ENCODE assay signal across 8 cellular contexts in the genomic region with DNA sequence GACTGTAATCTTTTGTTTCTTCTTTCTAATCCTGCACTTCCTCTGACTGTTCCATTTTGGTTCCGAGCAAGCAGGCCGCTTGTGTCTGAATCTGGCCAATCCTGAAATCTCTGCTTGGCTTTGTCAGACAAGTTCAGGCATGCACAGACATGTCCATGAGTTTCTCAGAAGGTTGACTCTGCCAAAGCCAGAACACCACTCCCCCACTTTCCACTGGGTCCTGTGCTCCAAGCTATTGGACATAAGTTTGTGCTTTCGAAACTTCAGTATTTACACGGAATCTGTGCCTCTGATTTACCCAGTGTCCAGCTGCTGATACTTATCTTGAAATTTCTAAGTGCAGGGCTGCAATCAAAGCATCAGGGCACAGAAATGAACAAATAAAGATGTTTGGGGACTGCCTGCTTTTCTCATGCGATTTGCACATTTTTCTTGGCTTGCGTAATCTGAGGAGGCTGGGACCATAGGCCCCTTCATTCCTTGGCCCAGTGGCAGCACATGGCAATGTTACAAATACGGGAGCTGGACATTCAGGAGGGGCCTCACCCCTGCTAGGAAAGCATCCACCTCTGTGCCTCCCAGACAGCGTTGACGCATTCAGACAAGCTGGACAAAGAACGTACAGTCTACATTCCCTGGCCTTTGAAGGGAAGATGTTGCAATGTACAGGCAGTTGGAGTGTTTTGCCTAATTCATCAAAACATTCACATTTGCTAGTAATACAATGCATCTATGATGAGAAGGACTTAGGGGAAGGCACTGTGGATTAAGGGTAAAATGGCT.
DNase-seq lines count a peak whose midpoint lies in the region; ATAC-seq and TF ChIP-seq lines count a peak whose summit lies in the region.

No MANE protein-coding gene starts in this region.

- H3K9me3 ChIP-seq in heart left ventricle, result no peaks in the 10 kb centered on the region

- peak; percentile 86 for ATAC-seq in SK-N-SH treated with all-trans-retinoic acid at 6 μM for 48 hours
- ATAC-seq in heart left ventricle, result peak; percentile 93 to 97 (median 96)
- no peak for ATAC-seq in GM19467 (IDR thresholded peaks at IDR 0.05; ENCODE audit: unreplicated experiment)
- no peak for ATAC-seq in T-cell (replicated peaks in 1 of 4)

- no peak overlapping the region for H3K27ac Mint-ChIP-seq in T-cell

- no peaks in the 10 kb centered on the region for H3K36me3 ChIP-seq in heart left ventricle

- intact Hi-C loops in heart left ventricle (cut with DNase I), result loop anchor here in 2 of 10 donors (5.0 to 10.0 kb wide), 3 partner anchors 140 to 628 kb away; no protein-coding TSS in a partner anchor

- TF ChIP-seq CTCF in heart left ventricle (IDR thresholded peaks at IDR 0.05) (no peak), GM20000 (IDR thresholded peaks at IDR 0.05; ENCODE audit: extremely low read depth, missing control alignments) (no peak)

- no peaks in the 10 kb centered on the region for H3K36me3 Mint-ChIP-seq in T-cell

- peak overlapping the region; percentile 63 to 91 (median 80) for H3K27ac ChIP-seq in heart left ventricle

- WGBS in heart left ventricle, 4 donors, result 25 to 43% (median 40%) methylated on average over 10 of the region's 10 CpGs

- H3K9me3 Mint-ChIP-seq in T-cell, result peaks cover 0 to 9% (median 0%) of the 10 kb centered on the region in 3 donors

- TF ChIP-seq POLR2A in heart left ventricle (IDR thresholded peaks at IDR 0.05), result no peak

- DNase-seq in GM04504 (ENCODE audit: low read depth), result peak; percentile 100
- peak; percentile 53 to 91 (median 69) for DNase-seq in heart left ventricle
- DNase-seq in renal cortical epithelial cell (ENCODE audit: low read depth), result peak; percentile 52
- DNase-seq in GM20000 (ENCODE audit: low spot score), result no peak
- DNase-seq in T-cell, result no peak
- DNase-seq in cerebellum (ENCODE audit: low spot score), result no peak

- peaks cover 0 to 4% of the 10 kb centered on the region in 2 donors for H3K27me3 Mint-ChIP-seq in T-cell

- POLR2A ChIA-PET in T-cell (lab: Charles Lee), result no interaction called here

- peaks cover 0 to 29% (median 17%) of the 10 kb centered on the region in 12 donors for H3K4me1 ChIP-seq in heart left ventricle

- H3K27me3 ChIP-seq in heart left ventricle, result no peaks in the 10 kb centered on the region

- no peak overlapping the region for H3K4me3 ChIP-seq in heart left ventricle

- H3K4me1 Mint-ChIP-seq in T-cell, result no peaks in the 10 kb centered on the region

- CTCF ChIA-PET in T-cell (lab: Charles Lee), result no interaction called here

- H3K4me3 Mint-ChIP-seq in T-cell, result no peak overlapping the region

TF ChIP-seq in SK-N-SH treated with all-trans-retinoic acid at 6 μM for 48 hours, 23 proteins besides CTCF, POLR2A, EP300 and RAD21 (continues in another document):
- peak; percentile 73 for TF ChIP-seq ZC3H10 (CRISPR knock-in tag; IDR thresholded peaks at IDR 0.05)
- no peak for TF ChIP-seq PPARA (CRISPR knock-in tag; IDR thresholded peaks at IDR 0.05; ENCODE audit: borderline replicate concordance)
- peak; percentile 56; the same call in 1 of the 2 replicates for TF ChIP-seq OSR1 (CRISPR knock-in tag; IDR thresholded peaks at IDR 0.05)
- TF ChIP-seq, protein P1, sequence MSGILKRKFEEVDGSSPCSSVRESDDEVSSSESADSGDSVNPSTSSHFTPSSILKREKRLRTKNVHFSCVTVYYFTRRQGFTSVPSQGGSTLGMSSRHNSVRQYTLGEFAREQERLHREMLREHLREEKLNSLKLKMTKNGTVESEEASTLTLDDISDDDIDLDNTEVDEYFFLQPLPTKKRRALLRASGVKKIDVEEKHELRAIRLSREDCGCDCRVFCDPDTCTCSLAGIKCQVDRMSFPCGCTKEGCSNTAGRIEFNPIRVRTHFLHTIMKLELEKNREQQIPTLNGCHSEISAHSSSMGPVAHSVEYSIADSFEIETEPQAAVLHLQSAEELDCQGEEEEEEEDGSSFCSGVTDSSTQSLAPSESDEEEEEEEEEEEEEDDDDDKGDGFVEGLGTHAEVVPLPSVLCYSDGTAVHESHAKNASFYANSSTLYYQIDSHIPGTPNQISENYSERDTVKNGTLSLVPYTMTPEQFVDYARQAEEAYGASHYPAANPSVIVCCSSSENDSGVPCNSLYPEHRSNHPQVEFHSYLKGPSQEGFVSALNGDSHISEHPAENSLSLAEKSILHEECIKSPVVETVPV (CRISPR knock-in tag; IDR thresholded peaks at IDR 0.05), result no peak
- 0 out of 2 replicates have a peak, but pooled peaks have one; percentile 17 for TF ChIP-seq ZNF8 (CRISPR knock-in tag; IDR thresholded peaks at IDR 0.05)
- TF ChIP-seq, protein P2, sequence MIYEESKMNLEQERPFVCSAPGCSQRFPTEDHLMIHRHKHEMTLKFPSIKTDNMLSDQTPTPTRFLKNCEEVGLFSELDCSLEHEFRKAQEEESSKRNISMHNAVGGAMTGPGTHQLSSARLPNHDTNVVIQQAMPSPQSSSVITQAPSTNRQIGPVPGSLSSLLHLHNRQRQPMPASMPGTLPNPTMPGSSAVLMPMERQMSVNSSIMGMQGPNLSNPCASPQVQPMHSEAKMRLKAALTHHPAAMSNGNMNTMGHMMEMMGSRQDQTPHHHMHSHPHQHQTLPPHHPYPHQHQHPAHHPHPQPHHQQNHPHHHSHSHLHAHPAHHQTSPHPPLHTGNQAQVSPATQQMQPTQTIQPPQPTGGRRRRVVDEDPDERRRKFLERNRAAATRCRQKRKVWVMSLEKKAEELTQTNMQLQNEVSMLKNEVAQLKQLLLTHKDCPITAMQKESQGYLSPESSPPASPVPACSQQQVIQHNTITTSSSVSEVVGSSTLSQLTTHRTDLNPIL (CRISPR knock-in tag; IDR thresholded peaks at IDR 0.05; ENCODE audit: low read depth), result no peak; the same call in 1 of the 2 replicates
- TF ChIP-seq ZFP30 (CRISPR knock-in tag; IDR thresholded peaks at IDR 0.05), result no peak
- no peak for TF ChIP-seq TCF4 (CRISPR knock-in tag; IDR thresholded peaks at IDR 0.05; ENCODE audit: borderline replicate concordance)
- peak; percentile 73 for TF ChIP-seq ISL1 (CRISPR knock-in tag; IDR thresholded peaks at IDR 0.05)
- TF ChIP-seq, protein P3, sequence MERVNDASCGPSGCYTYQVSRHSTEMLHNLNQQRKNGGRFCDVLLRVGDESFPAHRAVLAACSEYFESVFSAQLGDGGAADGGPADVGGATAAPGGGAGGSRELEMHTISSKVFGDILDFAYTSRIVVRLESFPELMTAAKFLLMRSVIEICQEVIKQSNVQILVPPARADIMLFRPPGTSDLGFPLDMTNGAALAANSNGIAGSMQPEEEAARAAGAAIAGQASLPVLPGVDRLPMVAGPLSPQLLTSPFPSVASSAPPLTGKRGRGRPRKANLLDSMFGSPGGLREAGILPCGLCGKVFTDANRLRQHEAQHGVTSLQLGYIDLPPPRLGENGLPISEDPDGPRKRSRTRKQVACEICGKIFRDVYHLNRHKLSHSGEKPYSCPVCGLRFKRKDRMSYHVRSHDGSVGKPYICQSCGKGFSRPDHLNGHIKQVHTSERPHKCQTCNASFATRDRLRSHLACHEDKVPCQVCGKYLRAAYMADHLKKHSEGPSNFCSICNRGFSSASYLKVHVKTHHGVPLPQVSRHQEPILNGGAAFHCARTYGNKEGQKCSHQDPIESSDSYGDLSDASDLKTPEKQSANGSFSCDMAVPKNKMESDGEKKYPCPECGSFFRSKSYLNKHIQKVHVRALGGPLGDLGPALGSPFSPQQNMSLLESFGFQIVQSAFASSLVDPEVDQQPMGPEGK (CRISPR knock-in tag; IDR thresholded peaks at IDR 0.05; ENCODE audit: borderline replicate concordance), result peak; percentile 23
- TF ChIP-seq TOX (CRISPR knock-in tag; IDR thresholded peaks at IDR 0.05; ENCODE audit: borderline replicate concordance), result peak; percentile 41; the same call in 1 of the 2 replicates
- TF ChIP-seq ARNTL (CRISPR knock-in tag; IDR thresholded peaks at IDR 0.05; ENCODE audit: borderline replicate concordance, low read depth), result no peak
- TF ChIP-seq CSDC2 (CRISPR knock-in tag; IDR thresholded peaks at IDR 0.05), result peak; percentile 85; the same call in 1 of the 2 replicates
- TF ChIP-seq, protein P4, sequence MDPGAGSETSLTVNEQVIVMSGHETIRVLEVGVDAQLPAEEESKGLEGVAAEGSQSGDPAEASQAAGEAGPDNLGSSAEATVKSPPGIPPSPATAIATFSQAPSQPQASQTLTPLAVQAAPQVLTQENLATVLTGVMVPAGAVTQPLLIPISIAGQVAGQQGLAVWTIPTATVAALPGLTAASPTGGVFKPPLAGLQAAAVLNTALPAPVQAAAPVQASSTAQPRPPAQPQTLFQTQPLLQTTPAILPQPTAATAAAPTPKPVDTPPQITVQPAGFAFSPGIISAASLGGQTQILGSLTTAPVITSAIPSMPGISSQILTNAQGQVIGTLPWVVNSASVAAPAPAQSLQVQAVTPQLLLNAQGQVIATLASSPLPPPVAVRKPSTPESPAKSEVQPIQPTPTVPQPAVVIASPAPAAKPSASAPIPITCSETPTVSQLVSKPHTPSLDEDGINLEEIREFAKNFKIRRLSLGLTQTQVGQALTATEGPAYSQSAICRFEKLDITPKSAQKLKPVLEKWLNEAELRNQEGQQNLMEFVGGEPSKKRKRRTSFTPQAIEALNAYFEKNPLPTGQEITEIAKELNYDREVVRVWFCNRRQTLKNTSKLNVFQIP (CRISPR knock-in tag; IDR thresholded peaks at IDR 0.05; ENCODE audit: borderline replicate concordance, low read depth), result no peak
- TF ChIP-seq BACH2 (CRISPR knock-in tag; IDR thresholded peaks at IDR 0.05; ENCODE audit: borderline replicate concordance), result no peak
- TF ChIP-seq GLIS3 (CRISPR knock-in tag; IDR thresholded peaks at IDR 0.05), result peak; percentile 45; the same call in 1 of the 2 replicates
- peak; percentile 57 for TF ChIP-seq ZFP3 (CRISPR knock-in tag; IDR thresholded peaks at IDR 0.05)

Comparison
In these comparisons a context has a peak if more than half of its experiments do, and no peak if none do; other contexts are left out.
1. DNase-seq: peak in GM04504 (single experiment), heart left ventricle (5 of 5) and renal cortical epithelial cell (single experiment); none in GM20000 (single experiment), T-cell (0 of 34) and cerebellum (single experiment).
2. ATAC-seq: peak in SK-N-SH treated with all-trans-retinoic acid at 6 μM for 48 hours (single experiment) and heart left ventricle (4 of 4); none in GM19467 (single experiment) and T-cell (0 of 4).